ENCODE assay signal across 12 cellular contexts in the genomic region with DNA sequence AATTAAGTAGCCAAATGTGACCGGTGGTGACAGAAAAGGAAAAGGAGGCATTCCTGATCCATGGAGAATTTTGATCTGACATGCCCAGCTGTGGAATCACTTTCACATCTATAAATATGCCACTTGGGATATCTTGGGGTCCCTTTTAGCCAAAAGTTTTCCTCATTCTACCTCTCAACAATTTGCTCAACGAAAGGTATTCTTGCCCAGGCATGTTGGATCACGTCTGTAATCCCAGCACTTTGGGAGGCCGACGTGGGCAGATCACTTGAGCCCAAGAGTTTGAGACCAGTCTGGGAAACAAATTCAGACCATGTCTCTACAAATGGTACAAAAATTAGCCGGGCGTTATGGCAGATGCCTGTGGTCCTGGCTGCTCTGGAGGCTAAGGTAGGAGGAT. TPM values are rescaled to one million over a fixed set of nuclear protein-coding genes. Genes with fewer than 3 reads are reported as not detected.
DNase-seq lines count a peak whose midpoint lies in the region; ATAC-seq and TF ChIP-seq lines count a peak whose summit lies in the region.
"Had no signal": no experiment of that assay in that cellular context is flagged by ENCODE, and none has a peak within 500 bp of the region (broad histone marks: within the 10 kb centered on the region; RNA-seq: fewer than 3 reads in every experiment).

No MANE protein-coding gene starts in this region.

- intact Hi-C loops in activated CD4-positive, alpha-beta T cell treated with anti-CD3 and anti-CD28 coated beads for 36 hours (cut with DNase I, micrococcal nuclease): no loop called here
- intact Hi-C loops in esophagus squamous epithelium (cut with DNase I) (no loop called here), psoas muscle (cut with DNase I) (no loop called here)

- no peak for DNase-seq in activated CD4-positive, alpha-beta T cell treated with anti-CD3 and anti-CD28 coated beads for 36 hours
- DNase-seq in activated CD4-positive, alpha-beta T cell treated with anti-CD3 and anti-CD28 coated beads, Interleukin-2, amount 50 U/mL, for 48 hours: no peak
- DNase-seq in RWPE2 (ENCODE audit: low spot score) (no peak), esophagus squamous epithelium (lab: John Stamatoyannopoulos, UW) (no peak), psoas muscle (no peak), NCI-H2029 treated with DMSO at 0.1 percent for 48 hours (lab: John Stamatoyannopoulos, UW) (no peak)
- DNase-seq: NCI-H1105, NCI-H526 treated with DMSO at 0.1 percent for 48 hours, SHP77 had no signal

- no peaks in the 10 kb centered on the region for H3K27me3 Mint-ChIP-seq in activated CD4-positive, alpha-beta T cell treated with anti-CD3 and anti-CD28 coated beads for 36 hours

- H3K4me3 ChIP-seq in RWPE2 (ENCODE audit: severe bottlenecking) (no peak overlapping the region), esophagus squamous epithelium (no peak overlapping the region), psoas muscle (no peak overlapping the region)
- H3K4me3 ChIP-seq: upper lobe of left lung had no signal

- peak overlapping the region; percentile 19 for H3K27ac Mint-ChIP-seq in activated CD4-positive, alpha-beta T cell treated with anti-CD3 and anti-CD28 coated beads for 36 hours

- H3K36me3 ChIP-seq in RWPE2 (ENCODE audit: low read depth) (peaks cover 41% of the 10 kb centered on the region), esophagus squamous epithelium (peaks cover 0 to 8% (median 0%) of the 10 kb centered on the region in 3 donors), psoas muscle (ENCODE audit: insufficient read depth in 1 of 2, low read depth in 1 of 2) (no peaks in the 10 kb centered on the region)

- peaks cover 28% of the 10 kb centered on the region for H3K4me1 ChIP-seq in RWPE2 (ENCODE audit: insufficient read depth, poor library complexity, severe bottlenecking)
- peaks cover 0 to 92% (median 34%) of the 10 kb centered on the region in 3 donors for H3K4me1 ChIP-seq in esophagus squamous epithelium
- peaks cover 12% of the 10 kb centered on the region for H3K4me1 ChIP-seq in psoas muscle

- CTCF ChIA-PET in activated CD4-positive, alpha-beta T cell treated with anti-CD3 and anti-CD28 coated beads for 36 hours (lab: Charles Lee): interaction anchor here (0.6 to 1.9 kb wide), 2 partner anchors 30 to 55 kb away, joined by 3 to 7 read pairs; no protein-coding TSS in a partner anchor

- peak overlapping the region; percentile 57 for H3K27ac ChIP-seq in RWPE2 (ENCODE audit: poor library complexity, severe bottlenecking)
- H3K27ac ChIP-seq in esophagus squamous epithelium: peak overlapping the region in 3 of 4 donors; percentile 16 to 83 (median 70)
- H3K27ac ChIP-seq in psoas muscle: peak overlapping the region; percentile 50

- no peak for ATAC-seq in activated CD4-positive, alpha-beta T cell treated with anti-CD3 and anti-CD28 coated beads for 36 hours
- ATAC-seq in RWPE2 (ENCODE audit: low read depth) (peak; percentile 70), psoas muscle (no peak), GM18870 (IDR thresholded peaks at IDR 0.05; ENCODE audit: unreplicated experiment) (no peak), GM21381 (IDR thresholded peaks at IDR 0.05; ENCODE audit: unreplicated experiment) (no peak)

- H3K4me3 Mint-ChIP-seq in activated CD4-positive, alpha-beta T cell treated with anti-CD3 and anti-CD28 coated beads for 36 hours: no peak overlapping the region

- H3K4me1 Mint-ChIP-seq in activated CD4-positive, alpha-beta T cell treated with anti-CD3 and anti-CD28 coated beads for 36 hours: peaks cover 86% of the 10 kb centered on the region

- no peak for TF ChIP-seq CTCF in RWPE2 (IDR thresholded peaks at IDR 0.05; ENCODE audit: poor library complexity, severe bottlenecking)
- TF ChIP-seq CTCF in esophagus squamous epithelium (IDR thresholded peaks at IDR 0.05): no peak
- no peak for TF ChIP-seq CTCF in psoas muscle (IDR thresholded peaks at IDR 0.05)

- H3K27me3 ChIP-seq in RWPE2 (ENCODE audit: insufficient read depth, poor library complexity, severe bottlenecking) (no peaks in the 10 kb centered on the region), esophagus squamous epithelium (no peaks in the 10 kb centered on the region), psoas muscle (ENCODE audit: insufficient read depth in 3 of 3, low read length in 2 of 3) (no peaks in the 10 kb centered on the region)
- H3K27me3 ChIP-seq: upper lobe of left lung had no signal

- no peaks in the 10 kb centered on the region for H3K9me3 ChIP-seq in RWPE2 (ENCODE audit: severe bottlenecking)
- H3K9me3 ChIP-seq in esophagus squamous epithelium: no peaks in the 10 kb centered on the region
- no peaks in the 10 kb centered on the region for H3K9me3 ChIP-seq in psoas muscle
- H3K9me3 ChIP-seq: upper lobe of left lung had no signal

- POLR2A ChIA-PET in activated CD4-positive, alpha-beta T cell treated with anti-CD3 and anti-CD28 coated beads for 36 hours (lab: Charles Lee): interaction anchor here (0.7 kb wide), 1 partner anchor 281 kb away, joined by 6 read pairs; no protein-coding TSS in a partner anchor

- H3K9me3 Mint-ChIP-seq in activated CD4-positive, alpha-beta T cell treated with anti-CD3 and anti-CD28 coated beads for 36 hours (ENCODE audit: low read depth): no peaks in the 10 kb centered on the region

- 30 to 56% methylated on average over 7 of the region's 7 CpGs for WGBS in esophagus squamous epithelium, 2 donors
- 23 to 43% (median 36%) methylated on average over 7 of the region's 7 CpGs for whole genome bisulfite sequencing in psoas muscle, 3 donors

- TF ChIP-seq POLR2A in esophagus squamous epithelium (IDR thresholded peaks at IDR 0.05): no peak

- peaks cover 28% of the 10 kb centered on the region for H3K36me3 Mint-ChIP-seq in activated CD4-positive, alpha-beta T cell treated with anti-CD3 and anti-CD28 coated beads for 36 hours (ENCODE audit: low read depth)

RNA-seq across cellular contexts. Expression of a gene that starts 24.3 kb away (rescaled TPM):
- 100 to 1,000 TPM in 1 of 2 experiments, 10 to 100 TPM in 1; 99.0 to 116 TPM for total RNA-seq in activated CD4-positive, alpha-beta T cell treated with anti-CD3 and anti-CD28 coated beads for 36 hours
- 10 to 100 TPM; 13.7 to 44.4 (median 34.4) TPM for total RNA-seq in esophagus squamous epithelium
- total RNA-seq in psoas muscle: 10 to 100 TPM in 3 of 4 donors, 1 to 10 TPM in 1; 8.5 to 60.2 (median 18.5) TPM
- 10 to 100 TPM in 2 of 3 donors, 1 to 10 TPM in 1; 5.0 to 33.1 (median 21.5) TPM for polyA plus RNA-seq in psoas muscle
